ENCODE assay signal across 10 cellular contexts in the genomic region with DNA sequence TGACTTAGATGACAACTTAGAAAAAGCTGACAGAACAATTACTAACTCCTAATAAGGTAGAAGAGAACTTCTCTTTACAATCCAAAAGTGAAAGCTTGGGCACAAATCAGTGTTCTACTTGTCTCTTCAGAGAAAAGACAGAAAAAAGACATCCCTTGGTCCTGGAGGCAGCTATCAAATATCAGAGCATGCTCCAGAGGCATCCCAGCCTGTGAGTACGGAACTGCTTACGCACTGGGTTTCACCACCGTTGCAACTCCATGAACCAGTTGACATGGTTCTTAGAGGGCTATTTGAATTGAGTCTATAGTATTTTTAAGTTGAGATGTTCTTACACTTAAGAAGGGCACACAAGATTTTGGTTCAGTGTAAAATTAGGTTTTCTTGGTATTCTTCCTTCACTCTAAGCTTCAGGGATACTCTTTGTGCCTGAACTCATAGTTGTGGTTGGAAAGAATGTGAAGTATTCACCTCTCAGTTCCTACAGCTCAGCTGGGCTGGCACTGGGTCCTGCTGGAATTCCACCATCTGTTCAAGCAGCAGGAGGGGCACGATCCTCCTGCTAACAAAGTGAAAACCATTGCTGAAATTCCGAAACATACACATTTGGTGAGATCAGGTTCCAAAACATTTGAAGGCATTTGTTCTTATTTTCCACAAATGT. TPM values are rescaled to one million over a fixed set of nuclear protein-coding genes. Genes with fewer than 3 reads are reported as not detected.
DNase-seq lines count a peak whose midpoint lies in the region; ATAC-seq and TF ChIP-seq lines count a peak whose summit lies in the region.
"Had no signal": no experiment of that assay in that cellular context is flagged by ENCODE, and none has a peak within 500 bp of the region (broad histone marks: within the 10 kb centered on the region; RNA-seq: fewer than 3 reads in every experiment).

No MANE protein-coding gene starts in this region.

- no peak overlapping the region for H3K27ac Mint-ChIP-seq in activated naive CD8-positive, alpha-beta T cell treated with anti-CD3 and anti-CD28 coated beads, Interleukin-2, amount 50 U/mL, for 24 hours
- H3K27ac Mint-ChIP-seq: memory B cell had no signal

- no peak for ATAC-seq in activated naive CD8-positive, alpha-beta T cell treated with anti-CD3 and anti-CD28 coated beads, Interleukin-2, amount 50 U/mL, for 24 hours
- ATAC-seq in HG03095 (IDR thresholded peaks at IDR 0.05; ENCODE audit: unreplicated experiment), result no peak

- TF ChIP-seq CTCF in AG10803 (conservative IDR thresholded peaks at IDR 0.05; ENCODE audit: low read length) (0 out of 2 replicates have a peak, but pooled peaks have one; percentile 4), epithelial cell of proximal tubule (conservative IDR thresholded peaks at IDR 0.05; ENCODE audit: low read depth, low read length) (no peak)

- peak; percentile 96 for DNase-seq in AG10803 (ENCODE audit: low read depth)
- peak; percentile 19 for DNase-seq in RPMI8226
- DNase-seq in epithelial cell of proximal tubule (ENCODE audit: low read depth), result peak; percentile 45
- peak; percentile 88 for DNase-seq in non-pigmented ciliary epithelial cell (ENCODE audit: low read depth)
- DNase-seq in OCI-M2 (lab: John Stamatoyannopoulos, UW; ENCODE audit: unreplicated experiment), result no peak
- DNase-seq in activated naive CD8-positive, alpha-beta T cell treated with anti-CD3 and anti-CD28 coated beads, Interleukin-2, amount 50 U/mL, for 24 hours, result no peak
- no peak for DNase-seq in NOMO-1 treated with DMSO at 0.1 percent for 48 hours (lab: John Stamatoyannopoulos, UW; ENCODE audit: unreplicated experiment)
- DNase-seq: DMS79 had no signal

- H3K36me3 Mint-ChIP-seq in activated naive CD8-positive, alpha-beta T cell treated with anti-CD3 and anti-CD28 coated beads, Interleukin-2, amount 50 U/mL, for 24 hours (ENCODE audit: low read depth), result peaks cover 42% of the 10 kb centered on the region
- H3K36me3 Mint-ChIP-seq: memory B cell had no signal

- no peaks in the 10 kb centered on the region for H3K9me3 Mint-ChIP-seq in activated naive CD8-positive, alpha-beta T cell treated with anti-CD3 and anti-CD28 coated beads, Interleukin-2, amount 50 U/mL, for 24 hours
- H3K9me3 Mint-ChIP-seq: memory B cell had no signal

- no peak overlapping the region for H3K4me3 Mint-ChIP-seq in activated naive CD8-positive, alpha-beta T cell treated with anti-CD3 and anti-CD28 coated beads, Interleukin-2, amount 50 U/mL, for 24 hours
- H3K4me3 Mint-ChIP-seq: memory B cell had no signal

- H3K4me1 Mint-ChIP-seq in activated naive CD8-positive, alpha-beta T cell treated with anti-CD3 and anti-CD28 coated beads, Interleukin-2, amount 50 U/mL, for 24 hours, result peaks cover 24% of the 10 kb centered on the region

- no peaks in the 10 kb centered on the region for H3K27me3 Mint-ChIP-seq in activated naive CD8-positive, alpha-beta T cell treated with anti-CD3 and anti-CD28 coated beads, Interleukin-2, amount 50 U/mL, for 24 hours
- H3K27me3 Mint-ChIP-seq: memory B cell had no signal

- H3K4me3 ChIP-seq in AG10803 (ENCODE audit: low read length) (peak overlapping the region; percentile 23), epithelial cell of proximal tubule (ENCODE audit: low read depth, low read length) (no peak overlapping the region)

RNA-seq across cellular contexts. Expression of gene AKIP1, which starts 6.3 kb away (rescaled TPM):
- total RNA-seq in epithelial cell of proximal tubule, result 29.7 and 49.6 TPM in 2 replicates

RNA-seq across cellular contexts. Expression of gene C11orf16, which starts 15.5 kb away (rescaled TPM):
- not detected in 2 replicates for total RNA-seq in epithelial cell of proximal tubule

RNA-seq across cellular contexts. Expression of gene ASCL3, which starts 25.5 kb away (rescaled TPM):
- total RNA-seq in epithelial cell of proximal tubule, result not detected in 2 replicates

RNA-seq across cellular contexts. Expression of gene TMEM9B, which starts 47.0 kb away (rescaled TPM):
- total RNA-seq in epithelial cell of proximal tubule, result 29.7 and 30.3 TPM in 2 replicates

Comparison
In these comparisons a context has a peak if more than half of its experiments do, and no peak if none do; other contexts are left out.
1. DNase-seq: peak in AG10803 (single experiment), RPMI8226 (single experiment), epithelial cell of proximal tubule (single experiment) and non-pigmented ciliary epithelial cell (single experiment); none in OCI-M2 (single experiment), activated naive CD8-positive, alpha-beta T cell treated with anti-CD3 and anti-CD28 coated beads, Interleukin-2, amount 50 U/mL, for 24 hours (single experiment) and NOMO-1 treated with DMSO at 0.1 percent for 48 hours (single experiment).